9 cellular contexts compared by ENCODE assay signal in genomic region chr16:57720142-57720575, GRCh38. TPM values are rescaled to one million over a fixed set of nuclear protein-coding genes. Genes with fewer than 3 reads are reported as not detected.
A peak's percentile ranks its signal among the peaks of the same experiment; 100 is the strongest.
DNase-seq lines count a peak whose midpoint lies in the region; ATAC-seq and TF ChIP-seq lines count a peak whose summit lies in the region.
"Had no signal": no experiment of that assay in that cellular context is flagged by ENCODE, and none has a peak within 500 bp of the region (broad histone marks: within the 10 kb centered on the region; RNA-seq: fewer than 3 reads in every experiment).

No MANE protein-coding gene starts in this region.

- H3K4me1 ChIP-seq in trophoblast cell (ENCODE audit: control insufficient read depth in 1 of 2, insufficient read depth in 2 of 2, low read length in 2 of 2) = no peaks in the 10 kb centered on the region

- H3K27me3 ChIP-seq in trophoblast cell (ENCODE audit: insufficient read depth, low read length) = no peaks in the 10 kb centered on the region

- H3K4me2 ChIP-seq in trophoblast cell (ENCODE audit: low read length) = no peak overlapping the region

- no peak overlapping the region for H2BK120ac ChIP-seq in trophoblast cell (ENCODE audit: insufficient read depth, low read length, poor library complexity)

- ATAC-seq in HG02870 (IDR thresholded peaks at IDR 0.05; ENCODE audit: unreplicated experiment) (no peak), GM18907 (IDR thresholded peaks at IDR 0.05; ENCODE audit: unreplicated experiment) (no peak)

- H4K12ac ChIP-seq in trophoblast cell (ENCODE audit: low read depth, low read length) = no peak overlapping the region

- H3K79me1 ChIP-seq in trophoblast cell (ENCODE audit: low read length) = no peaks in the 10 kb centered on the region

- H3K9ac ChIP-seq in trophoblast cell (ENCODE audit: low read length) = no peak overlapping the region

- H2AFZ ChIP-seq in trophoblast cell (ENCODE audit: insufficient read depth, low read length, poor library complexity) = no peak overlapping the region

- no peaks in the 10 kb centered on the region for H3K79me2 ChIP-seq in trophoblast cell (ENCODE audit: control insufficient read depth, insufficient read depth, low read length, poor library complexity)

- no peak overlapping the region for H3K18ac ChIP-seq in trophoblast cell (ENCODE audit: low read length)

- no peak overlapping the region for H3K4ac ChIP-seq in trophoblast cell (ENCODE audit: low read depth, low read length)

- H3K14ac ChIP-seq in trophoblast cell (ENCODE audit: low read length) = no peak overlapping the region

- H4K91ac ChIP-seq in trophoblast cell (ENCODE audit: low read depth, low read length) = no peak overlapping the region

- no peak overlapping the region for H2BK5ac ChIP-seq in trophoblast cell (ENCODE audit: low read depth, low read length, poor library complexity)

- no peak overlapping the region for H2AK5ac ChIP-seq in trophoblast cell (ENCODE audit: low read length)

- WGBS in trophoblast cell (ENCODE audit: extremely low coverage, insufficient coverage, insufficient read length) = no CpG with 5 or more reads among the region's 3 CpGs

- DNase-seq in GM04503 (ENCODE audit: low read depth) (peak; percentile 4), NCI-H1694 treated with DMSO at 0.1 percent for 48 hours (lab: John Stamatoyannopoulos, UW) (peak; percentile 5), glomerular endothelial cell (ENCODE audit: extremely low read depth, low read depth, low spot score) (peak; percentile 36), trophoblast cell (peak; percentile 62 to 81)
- DNase-seq in activated T-cell treated with anti-CD3 and anti-CD28 coated beads, Interleukin-2, amount 50 U/mL, for 1 hour = peak; percentile 41

- no peak overlapping the region for H3K23ac ChIP-seq in trophoblast cell (ENCODE audit: low read length)

- no peaks in the 10 kb centered on the region for H3K9me3 ChIP-seq in trophoblast cell (ENCODE audit: insufficient read depth, low read depth, low read length)
- H3K9me3 ChIP-seq: thoracic aorta had no signal

- H3K27ac ChIP-seq in 22Rv1 (no peak overlapping the region), trophoblast cell (ENCODE audit: low read depth, low read length) (no peak overlapping the region)
- H3K27ac ChIP-seq: thoracic aorta had no signal

- no peak overlapping the region for H4K8ac ChIP-seq in trophoblast cell (ENCODE audit: low read depth, low read length)

- peak; percentile 71 for TF ChIP-seq CTCF in 22Rv1 (IDR thresholded peaks at IDR 0.05)

- H2BK12ac ChIP-seq in trophoblast cell (ENCODE audit: low read length) = no peak overlapping the region

- H3K36me3 ChIP-seq in trophoblast cell (ENCODE audit: control insufficient read depth in 1 of 2, insufficient read depth in 2 of 2, low read length in 2 of 2) = no peaks in the 10 kb centered on the region
- H3K36me3 ChIP-seq: thoracic aorta had no signal

- H3K4me3 ChIP-seq in trophoblast cell (ENCODE audit: low read depth, low read length) = no peak overlapping the region
- H3K4me3 ChIP-seq: thoracic aorta had no signal

RNA-seq across cellular contexts. Expression of gene KATNB1, which starts 15.4 kb away (rescaled TPM):
- total RNA-seq in glomerular endothelial cell = 23.1 and 25.2 TPM in 2 replicates
- polyA plus RNA-seq in trophoblast cell (2013) = 7.0 and 7.9 TPM in 2 replicates

RNA-seq across cellular contexts. Expression of gene DRC7, which starts 25.6 kb away (rescaled TPM):
- total RNA-seq in glomerular endothelial cell = 0.05 TPM in 1 of 2 replicates, not detected in the other
- polyA plus RNA-seq in trophoblast cell (2013) = 0.06 and 0.19 TPM in 2 replicates
- total RNA-seq: thoracic aorta had no signal

RNA-seq across cellular contexts. Expression of gene ADGRG3, which starts 52.1 kb away (rescaled TPM):
- total RNA-seq in glomerular endothelial cell = 0.12 and 0.53 TPM in 2 replicates
- polyA plus RNA-seq in trophoblast cell (2013) = 0.49 and 0.54 TPM in 2 replicates

Comparison
In these comparisons a context has a peak if more than half of its experiments do, and no peak if none do; other contexts are left out.
1. DNase-seq: peak in every context shown above with its lines; median percentile 72 in trophoblast cell; 41 in activated T-cell treated with anti-CD3 and anti-CD28 coated beads, Interleukin-2, amount 50 U/mL, for 1 hour; 36 in glomerular endothelial cell; 5 in NCI-H1694 treated with DMSO at 0.1 percent for 48 hours; 4 in GM04503.